Comparison of ENCODE assay signal across 1 cellular context in genomic region chr2:176152350-176153181, GRCh38.
TF ChIP-seq lines count a peak whose summit lies in the region.

No MANE protein-coding gene starts in this region.

TF ChIP-seq in WTC11, 78 proteins besides CTCF, POLR2A, EP300 and RAD21 (continued from another document):
- TF ChIP-seq PREB (CRISPR knock-in tag; IDR thresholded peaks at IDR 0.05; ENCODE audit: borderline replicate concordance): no peak
- TF ChIP-seq TP53 (CRISPR knock-in tag; IDR thresholded peaks at IDR 0.05): no peak
- TF ChIP-seq CREM (CRISPR knock-in tag; IDR thresholded peaks at IDR 0.05): no peak
